In genomic region chr16:57384248-57385070, GRCh38 we compare ENCODE assay signal across 12 cellular contexts. TPM values are rescaled to one million over a fixed set of nuclear protein-coding genes. Genes with fewer than 3 reads are reported as not detected.
DNase-seq lines count a peak whose midpoint lies in the region; ATAC-seq and TF ChIP-seq lines count a peak whose summit lies in the region.
"Had no signal": no experiment of that assay in that cellular context is flagged by ENCODE, and none has a peak within 500 bp of the region (broad histone marks: within the 10 kb centered on the region; RNA-seq: fewer than 3 reads in every experiment).

No MANE protein-coding gene starts in this region.

- no peaks in the 10 kb centered on the region for H3K9me1 ChIP-seq in IMR-90 (ENCODE audit: insufficient read depth, low read length)

- BruUV-seq in IMR-90 (replicated peaks; lab: Mats Ljungman, UMichigan): no TSS peak

- H2AFZ ChIP-seq in IMR-90 (replicated peaks; ENCODE audit: low read length, poor library complexity): peak overlapping the region; percentile 44

- no peak for ATAC-seq in IMR-90 (ENCODE audit: low read depth)
- peak; percentile 19 for ATAC-seq in gastroesophageal sphincter
- no peak for ATAC-seq in GM21515 (IDR thresholded peaks at IDR 0.05; ENCODE audit: unreplicated experiment)

- no peak overlapping the region for H2AK9ac ChIP-seq in IMR-90 (replicated peaks; ENCODE audit: low read depth, low read length, poor library complexity)

- no peak overlapping the region for H2BK15ac ChIP-seq in IMR-90 (ENCODE audit: low read depth, low read length)

- in situ Hi-C loops in IMR-90 (cut with MboI; ENCODE audit: low sequenced_read_pairs): no loop called here

- TF ChIP-seq POLR2A in IMR-90 (IDR thresholded peaks at IDR 0.05; ENCODE audit: low read depth, low read length) (no peak), gastroesophageal sphincter (IDR thresholded peaks at IDR 0.05) (no peak), sigmoid colon (IDR thresholded peaks at IDR 0.05) (no peak)

- no peak overlapping the region for H2BK120ac ChIP-seq in IMR-90 (ENCODE audit: low read depth, low read length)

- intact Hi-C loops in IMR-90 (cut with micrococcal nuclease) (no loop called here), sigmoid colon (cut with DNase I) (no loop called here)

- no peaks in the 10 kb centered on the region for H4K20me1 ChIP-seq in IMR-90 (ENCODE audit: insufficient read depth, low read length)

- no peak overlapping the region for H2BK5ac ChIP-seq in IMR-90 (ENCODE audit: low read depth, low read length, poor library complexity, severe bottlenecking)

- H3K4me1 ChIP-seq in IMR-90 (ENCODE audit: control insufficient read depth, insufficient read depth, low read length) (peaks cover 3% of the 10 kb centered on the region; the same call in 1 of the 2 replicates), gastroesophageal sphincter (peaks cover 0 to 70% (median 26%) of the 10 kb centered on the region in 3 donors), sigmoid colon (peaks cover 0 to 39% (median 21%) of the 10 kb centered on the region in 4 donors), BE2C (peaks cover 16% of the 10 kb centered on the region)

- H3K14ac ChIP-seq in IMR-90 (replicated peaks; ENCODE audit: low read depth, low read length): no peak overlapping the region

- H4K91ac ChIP-seq in IMR-90 (ENCODE audit: insufficient read depth, low read depth, low read length): no peak overlapping the region

- no peak overlapping the region for H3K4me3 ChIP-seq in IMR-90 (ENCODE audit: insufficient read depth, low read depth, low read length)
- H3K4me3 ChIP-seq in gastroesophageal sphincter: no peak overlapping the region
- no peak overlapping the region for H3K4me3 ChIP-seq in sigmoid colon
- H3K4me3 ChIP-seq in BE2C (ENCODE audit: low read depth, low read length): no peak overlapping the region

- H3K4me2 ChIP-seq in IMR-90 (ENCODE audit: low read depth, low read length): no peak overlapping the region

- no peak for TF ChIP-seq RAD21 in IMR-90 (IDR thresholded peaks at IDR 0.05; ENCODE audit: low read length)

- H2BK20ac ChIP-seq in IMR-90 (ENCODE audit: low read depth, low read length): no peak overlapping the region

- WGBS in IMR-90 (ENCODE audit: extremely low coverage in 2 of 2, insufficient read length in 1 of 2), 2 experiments: 79% methylated on average over 4 of the region's 11 CpGs; no CpG with 5 or more reads in 1 of the 2 experiments
- 69 to 83% methylated on average over 1 to 4 of the region's 11 CpGs for WGBS in gastroesophageal sphincter (ENCODE audit: low coverage in 1 of 2), 2 donors
- WGBS in sigmoid colon, 2 donors: 27 to 34% methylated on average over 11 of the region's 11 CpGs

- H3K27ac ChIP-seq in IMR-90 (ENCODE audit: insufficient read depth, low read length) (no peak overlapping the region), gastroesophageal sphincter (peak overlapping the region in 3 of 4 donors; percentile 62 to 96 (median 68)), sigmoid colon (peak overlapping the region; percentile 36 to 95 (median 56))

- TF ChIP-seq CTCF in IMR-90 (conservative IDR thresholded peaks at IDR 0.05; ENCODE audit: low read depth, low read length) (no peak), gastroesophageal sphincter (IDR thresholded peaks at IDR 0.05) (no peak), sigmoid colon (IDR thresholded peaks at IDR 0.05) (no peak), BE2C (IDR thresholded peaks at IDR 0.05; ENCODE audit: low read depth, low read length) (no peak)

- TF ChIP-seq EP300 in gastroesophageal sphincter (IDR thresholded peaks at IDR 0.05) (no peak), sigmoid colon (IDR thresholded peaks at IDR 0.05) (no peak)

- CTCF ChIA-PET in IMR-90 (lab: Yijun Ruan, JAX): no interaction called here

- H3K18ac ChIP-seq in IMR-90 (ENCODE audit: low read depth, low read length): no peak overlapping the region

- no peak overlapping the region for H4K8ac ChIP-seq in IMR-90 (ENCODE audit: low read depth in 2 of 2, low read length in 2 of 2)

- dilution Hi-C loops in IMR-90 (cut with HindIII; ENCODE audit: low sequenced_read_pairs, unreplicated experiment): no loop called here

- no peak overlapping the region for H4K5ac ChIP-seq in IMR-90 (ENCODE audit: low read depth, low read length)

- no peaks in the 10 kb centered on the region for H3K79me1 ChIP-seq in IMR-90 (ENCODE audit: low read depth in 1 of 2, low read length in 2 of 2)

- H3K23ac ChIP-seq in IMR-90 (ENCODE audit: low read depth, low read length): no peak overlapping the region

- DNase-seq in IMR-90: no peak
- peak; percentile 43 for DNase-seq in OCI-M1 (lab: John Stamatoyannopoulos, UW)
- no peak for DNase-seq in sigmoid colon
- DNase-seq in BE2C: no peak
- DNase-seq in central memory CD4-positive, alpha-beta T cell: no peak
- DNase-seq in ecto neural progenitor cell (ENCODE audit: low spot score): no peak
- DNase-seq: NCI-H2171, nephron progenitor cell had no signal

- no peak overlapping the region for H3K9ac ChIP-seq in IMR-90 (ENCODE audit: low read depth, low read length)

- H3K4ac ChIP-seq in IMR-90 (ENCODE audit: low read depth, low read length): no peak overlapping the region

- H3K27me3 ChIP-seq in IMR-90 (ENCODE audit: control insufficient read depth, insufficient read depth, low read length) (peaks cover 13% of the 10 kb centered on the region), gastroesophageal sphincter (no peaks in the 10 kb centered on the region), sigmoid colon (no peaks in the 10 kb centered on the region), BE2C (no peaks in the 10 kb centered on the region)

- H3K36me3 ChIP-seq in IMR-90 (ENCODE audit: control insufficient read depth, insufficient read depth, low read length) (no peaks in the 10 kb centered on the region), gastroesophageal sphincter (peaks cover 0 to 31% of the 10 kb centered on the region in 2 donors), sigmoid colon (peaks cover 0 to 8% (median 3%) of the 10 kb centered on the region in 4 donors), BE2C (peaks cover 36% of the 10 kb centered on the region)

- H3K9me3 ChIP-seq in IMR-90 (ENCODE audit: control insufficient read depth, insufficient read depth, low read length) (no peaks in the 10 kb centered on the region), gastroesophageal sphincter (no peaks in the 10 kb centered on the region), sigmoid colon (no peaks in the 10 kb centered on the region), BE2C (no peaks in the 10 kb centered on the region)

- H2AK5ac ChIP-seq in IMR-90 (ENCODE audit: low read depth, low read length): no peak overlapping the region

- POLR2A ChIA-PET in IMR-90 (lab: Charles Lee; ENCODE audit: unreplicated experiment): no interaction called here

- H3K56ac ChIP-seq in IMR-90 (ENCODE audit: extremely low read depth, insufficient read depth, low read length): no peak overlapping the region

TF ChIP-seq in IMR-90, 13 proteins besides CTCF, POLR2A, EP300 and RAD21:
- TF ChIP-seq MAFK (IDR thresholded peaks at IDR 0.05; ENCODE audit: low read depth, low read length): no peak
- TF ChIP-seq CEBPB (IDR thresholded peaks at IDR 0.05; ENCODE audit: low read depth, low read length): no peak
- no peak for TF ChIP-seq USF2 (IDR thresholded peaks at IDR 0.05; ENCODE audit: low read depth, low read length)
- TF ChIP-seq MXI1 (IDR thresholded peaks at IDR 0.05; ENCODE audit: borderline replicate concordance, low read depth, low read length): no peak
- no peak for TF ChIP-seq NFE2L2 (IDR thresholded peaks at IDR 0.05; ENCODE audit: low read depth, low read length)
- no peak for TF ChIP-seq BHLHE40 (IDR thresholded peaks at IDR 0.05; ENCODE audit: low read depth, low read length)
- TF ChIP-seq RCOR1 (IDR thresholded peaks at IDR 0.05; ENCODE audit: insufficient replicate concordance, low read length): no peak
TF ChIP-seq in IMR-90: peak in this region for 0.

RNA-seq across cellular contexts. Expression of gene CX3CL1, which starts 12.2 kb away (rescaled TPM):
- total RNA-seq in IMR-90 (2012; rRNA removed) (under 0.01 and 0.18 TPM in 2 replicates), gastroesophageal sphincter (10 to 100 TPM; 18.6 to 45.8 (median 30.5) TPM), sigmoid colon (10 to 100 TPM in 1 of 4 donors, 1 to 10 TPM in 3; 3.5 to 18.6 (median 6.7) TPM)
- polyA plus RNA-seq in IMR-90 (2012; rRNA removed) (0.77 and 0.89 TPM in 2 replicates), sigmoid colon (10 to 100 TPM in 1 of 3 donors, under 1 TPM in 2; 0.23 to 11.1 (median 0.60) TPM)
- polyA plus RNA-seq in IMR-90 (2012; cell fraction: cytosol; rRNA removed): 0.51 and 0.74 TPM in 2 replicates
- polyA plus RNA-seq in IMR-90 (2012; cell fraction: nucleus; rRNA removed; ENCODE audit: low replicate concordance): 0.26 and 0.50 TPM in 2 replicates
- 49.0 TPM for polyA plus RNA-seq in BE2C (2012; ENCODE audit: insufficient read depth, insufficient read length, low read depth)
- total RNA-seq: CD8-positive, alpha-beta memory T cell; LHCN-M2 had no signal
- polyA plus RNA-seq: CD8-positive, alpha-beta memory T cell had no signal

RNA-seq across cellular contexts. Expression of gene CCL17, which starts 20.1 kb away (rescaled TPM):
- total RNA-seq in IMR-90 (2012; rRNA removed): not detected in 2 replicates
- not detected in 2 replicates for polyA plus RNA-seq in IMR-90 (2012; rRNA removed)
- not detected in 2 replicates for polyA plus RNA-seq in IMR-90 (2012; cell fraction: cytosol; rRNA removed)
- polyA plus RNA-seq in IMR-90 (2012; cell fraction: nucleus; rRNA removed; ENCODE audit: low replicate concordance): not detected in 2 replicates
- not detected for total RNA-seq in gastroesophageal sphincter
- not detected for total RNA-seq in sigmoid colon
- 1 to 10 TPM in 1 of 3 donors, not detected in 2; 7.6 TPM for polyA plus RNA-seq in sigmoid colon
- not detected for polyA plus RNA-seq in BE2C (2012; ENCODE audit: insufficient read depth, insufficient read length, low read depth)
- total RNA-seq: LHCN-M2 had no signal
- polyA plus RNA-seq: CD8-positive, alpha-beta memory T cell had no signal

RNA-seq across cellular contexts. Expression of gene CCL22, which starts 25.9 kb away (rescaled TPM):
- total RNA-seq in IMR-90 (2012; rRNA removed) (not detected in 2 replicates), gastroesophageal sphincter (not detected), sigmoid colon (not detected)
- polyA plus RNA-seq in IMR-90 (2012; rRNA removed) (not detected in 2 replicates), sigmoid colon (1 to 10 TPM in 1 of 3 donors, not detected in 2; 2.9 TPM)
- not detected in 2 replicates for polyA plus RNA-seq in IMR-90 (2012; cell fraction: cytosol; rRNA removed)
- polyA plus RNA-seq in IMR-90 (2012; cell fraction: nucleus; rRNA removed; ENCODE audit: low replicate concordance): not detected in 2 replicates
- polyA plus RNA-seq in BE2C (2012; ENCODE audit: insufficient read depth, insufficient read length, low read depth): 0.20 TPM
- total RNA-seq: LHCN-M2 had no signal
- polyA plus RNA-seq: CD8-positive, alpha-beta memory T cell had no signal
